31 cellular contexts compared by ENCODE assay signal in genomic region chr17:53707546-53707945, GRCh38.
"Had no signal": no experiment of that assay in that cellular context is flagged by ENCODE, and none has a peak within 500 bp of the region (broad histone marks: within the 10 kb centered on the region; RNA-seq: fewer than 3 reads in every experiment).

No MANE protein-coding gene starts in this region.

- H3K4me3 Mint-ChIP-seq: activated B cell treated with CpG ODN at 0.5 μM for 24 hours; activated CD8-positive, alpha-beta memory T cell treated with anti-CD3 and anti-CD28 coated beads, Interleukin-2, amount 10 ng/mL, durations not matched to agents 7 days and 5 days; activated CD8-positive, alpha-beta T cell treated with anti-CD3 and anti-CD28 coated beads for 36 hours; activated naive CD4-positive, alpha-beta T cell treated with anti-CD3 and anti-CD28 coated beads, Interleukin-2, amount 10 ng/mL, durations not matched to agents 7 days and 5 days; activated naive CD8-positive, alpha-beta T cell treated with anti-CD3 and anti-CD28 coated beads, Interleukin-2, amount 10 ng/mL, durations not matched to agents 7 days and 5 days; activated T-cell treated with anti-CD3 and anti-CD28 coated beads, Interleukin-2, amount 50 U/mL, for 24 hours; activated T-cell treated with anti-CD3 and anti-CD28 coated beads, Interleukin-2, amount 50 U/mL, for 72 hours; central memory CD8-positive, alpha-beta T cell; dendritic cell treated with granulocyte-macrophage colony-stimulating factor and Interleukin-4, amounts not matched to agents 40 ng/mL and 50 ng/mL, for 4 days; endodermal cell; T-helper 17 cell; T-helper 2 cell treated with Interferon-gamma antibody and Interleukin-4, amounts not matched to agents 5 μg/mL and 100 μg/mL, for 36 hours had no signal

- H3K4me3 ChIP-seq: coronary artery, dorsolateral prefrontal cortex, gastroesophageal sphincter had no signal

- H3K9me3 ChIP-seq: gastroesophageal sphincter had no signal

- H3K27ac Mint-ChIP-seq: activated B cell treated with CpG ODN at 0.5 μM for 24 hours; activated CD8-positive, alpha-beta memory T cell treated with anti-CD3 and anti-CD28 coated beads, Interleukin-2, amount 10 ng/mL, durations not matched to agents 7 days and 5 days; activated CD8-positive, alpha-beta T cell treated with anti-CD3 and anti-CD28 coated beads for 36 hours; activated naive CD4-positive, alpha-beta T cell treated with anti-CD3 and anti-CD28 coated beads, Interleukin-2, amount 10 ng/mL, durations not matched to agents 7 days and 5 days; activated naive CD4-positive, alpha-beta T cell treated with anti-CD3 and anti-CD28 coated beads, Interleukin-2, amount 50 U/mL, for 72 hours; activated naive CD8-positive, alpha-beta T cell treated with anti-CD3 and anti-CD28 coated beads, Interleukin-2, amount 10 ng/mL, durations not matched to agents 7 days and 5 days; activated T-cell treated with anti-CD3 and anti-CD28 coated beads, Interleukin-2, amount 50 U/mL, for 24 hours; activated T-cell treated with anti-CD3 and anti-CD28 coated beads, Interleukin-2, amount 50 U/mL, for 72 hours; dendritic cell treated with granulocyte-macrophage colony-stimulating factor and Interleukin-4, amounts not matched to agents 40 ng/mL and 50 ng/mL, for 4 days; endodermal cell; T-helper 17 cell; T-helper 2 cell treated with Interferon-gamma antibody and Interleukin-4, amounts not matched to agents 5 μg/mL and 100 μg/mL, for 36 hours had no signal

- H3K27me3 ChIP-seq: brain microvascular endothelial cell, gastroesophageal sphincter had no signal

- DNase-seq: activated B cell treated with CpG ODN at 0.5 μM for 24 hours; activated CD4-positive, alpha-beta T cell treated with anti-CD3 and anti-CD28 coated beads for 48 hours; activated CD4-positive, alpha-beta T cell treated with anti-CD3 and anti-CD28 coated beads, Interleukin-2, amount 50 U/mL, for 1 hour; activated CD4-positive, alpha-beta T cell treated with anti-CD3 and anti-CD28 coated beads, Interleukin-2, amount 50 U/mL, for 48 hours; activated CD8-positive, alpha-beta memory T cell treated with anti-CD3 and anti-CD28 coated beads, Interleukin-2, amount 10 ng/mL, durations not matched to agents 7 days and 5 days; activated CD8-positive, alpha-beta memory T cell treated with anti-CD3 and anti-CD28 coated beads, Interleukin-2, amount 50 U/mL, for 4 hours; activated CD8-positive, alpha-beta T cell treated with anti-CD3 and anti-CD28 coated beads for 36 hours; activated gamma-delta T cell; activated naive CD4-positive, alpha-beta T cell; activated naive CD4-positive, alpha-beta T cell treated with anti-CD3 and anti-CD28 coated beads, Interleukin-2, amount 10 ng/mL, durations not matched to agents 7 days and 5 days; activated naive CD8-positive, alpha-beta T cell treated with anti-CD3 and anti-CD28 coated beads, Interleukin-2, amount 10 ng/mL, durations not matched to agents 7 days and 5 days; activated T-cell treated with anti-CD3 and anti-CD28 coated beads for 4 hours; activated T-cell treated with anti-CD3 and anti-CD28 coated beads, Interleukin-2, amount 50 U/mL, for 24 hours; activated T-cell treated with anti-CD3 and anti-CD28 coated beads, Interleukin-2, amount 50 U/mL, for 72 hours; anterior cingulate cortex; brain microvascular endothelial cell; dorsolateral prefrontal cortex; effector memory CD4-positive, alpha-beta T cell; endodermal cell; foreskin melanocyte; hippocampal formation; T-helper 1 cell; T-helper 17 cell; T1000; WERI-Rb-1 had no signal

- H3K27me3 Mint-ChIP-seq: activated B cell treated with CpG ODN at 0.5 μM for 24 hours; activated CD8-positive, alpha-beta memory T cell treated with anti-CD3 and anti-CD28 coated beads, Interleukin-2, amount 10 ng/mL, durations not matched to agents 7 days and 5 days; activated CD8-positive, alpha-beta T cell treated with anti-CD3 and anti-CD28 coated beads for 36 hours; activated naive CD4-positive, alpha-beta T cell treated with anti-CD3 and anti-CD28 coated beads, Interleukin-2, amount 10 ng/mL, durations not matched to agents 7 days and 5 days; activated T-cell treated with anti-CD3 and anti-CD28 coated beads, Interleukin-2, amount 50 U/mL, for 24 hours; central memory CD8-positive, alpha-beta T cell; dendritic cell treated with granulocyte-macrophage colony-stimulating factor and Interleukin-4, amounts not matched to agents 40 ng/mL and 50 ng/mL, for 4 days; T-helper 17 cell had no signal

- H3K4me1 Mint-ChIP-seq: activated B cell treated with CpG ODN at 0.5 μM for 24 hours; activated CD8-positive, alpha-beta memory T cell treated with anti-CD3 and anti-CD28 coated beads, Interleukin-2, amount 10 ng/mL, durations not matched to agents 7 days and 5 days; activated naive CD4-positive, alpha-beta T cell treated with anti-CD3 and anti-CD28 coated beads, Interleukin-2, amount 10 ng/mL, durations not matched to agents 7 days and 5 days; activated naive CD8-positive, alpha-beta T cell treated with anti-CD3 and anti-CD28 coated beads, Interleukin-2, amount 10 ng/mL, durations not matched to agents 7 days and 5 days; central memory CD8-positive, alpha-beta T cell; endodermal cell; T-helper 17 cell had no signal

- H3K36me3 ChIP-seq: brain microvascular endothelial cell, gastroesophageal sphincter, WERI-Rb-1 had no signal

- H3K36me3 Mint-ChIP-seq: activated naive CD4-positive, alpha-beta T cell treated with anti-CD3 and anti-CD28 coated beads, Interleukin-2, amount 10 ng/mL, durations not matched to agents 7 days and 5 days; activated naive CD8-positive, alpha-beta T cell treated with anti-CD3 and anti-CD28 coated beads, Interleukin-2, amount 10 ng/mL, durations not matched to agents 7 days and 5 days had no signal
